Comparison of ENCODE assay signal across 8 cellular contexts in the genomic region with DNA sequence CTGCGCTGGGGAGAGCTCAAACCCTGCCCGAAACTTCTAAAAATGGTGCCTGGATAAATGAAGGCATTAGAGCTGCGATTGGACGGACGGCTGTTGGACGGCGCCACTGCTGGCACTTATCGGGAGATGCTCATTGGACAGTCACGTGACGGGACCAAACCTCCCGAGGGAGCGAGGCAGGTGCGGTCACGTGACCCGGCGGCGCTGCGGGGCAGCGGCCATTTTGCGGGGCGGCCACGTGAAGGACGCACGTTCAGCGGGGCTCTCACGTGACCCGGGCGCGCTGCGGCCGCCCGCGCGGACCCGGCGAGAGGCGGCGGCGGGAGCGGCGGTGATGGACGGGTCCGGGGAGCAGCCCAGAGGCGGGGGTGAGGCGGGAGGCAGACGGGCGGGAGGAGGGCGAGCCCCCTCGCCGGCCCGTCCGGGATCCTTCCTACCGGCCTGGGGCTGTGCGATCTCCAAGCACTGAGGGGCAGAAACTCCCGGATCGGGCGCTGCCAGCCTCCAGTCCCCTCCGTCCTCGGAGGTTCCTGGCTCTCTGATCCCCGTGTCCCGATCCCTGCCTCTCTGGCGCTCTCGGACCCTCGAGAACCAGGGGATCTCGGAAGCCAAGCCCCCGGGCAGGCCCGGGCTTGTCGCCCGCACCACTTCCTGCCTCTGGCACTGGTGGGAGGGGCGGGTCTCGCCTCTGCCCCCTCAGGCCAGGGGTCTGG. TPM values are rescaled to one million over a fixed set of nuclear protein-coding genes. Genes with fewer than 3 reads are reported as not detected.
A peak's percentile ranks its signal among the peaks of the same experiment; 100 is the strongest.
DNase-seq lines count a peak whose midpoint lies in the region; ATAC-seq, FAIRE-seq and TF ChIP-seq lines count a peak whose summit lies in the region.

A gene (plus strand): TSS at position 281 of the 713 bp plus-strand sequence. CDS start 54 bp downstream, at position 335.

- TF ChIP-seq POLR2A in endothelial cell of umbilical vein (IDR thresholded peaks at IDR 0.05; ENCODE audit: low read depth, low read length): peak; percentile 97

- H3K27ac ChIP-seq in OCI-LY7 (ENCODE audit: low read depth, low read length, poor library complexity, severe bottlenecking): peak within 1 kb of the TSS; percentile 51
- H3K27ac ChIP-seq in endothelial cell of umbilical vein (ENCODE audit: insufficient read depth, low read depth, low read length): peak within 1 kb of the TSS; percentile 84

- H3K27me3 ChIP-seq in endothelial cell of umbilical vein (ENCODE audit: control insufficient read depth in 2 of 2, insufficient read depth in 2 of 2, low read length in 2 of 2): no peaks in the 10 kb centered on the region

- peak within 1 kb of the TSS; percentile 100 for H3K4me2 ChIP-seq in OCI-LY7 (ENCODE audit: low read length)
- peak within 1 kb of the TSS; percentile 82 for H3K4me2 ChIP-seq in endothelial cell of umbilical vein (ENCODE audit: insufficient read depth, low read length)

- H3K79me2 ChIP-seq in OCI-LY7 (ENCODE audit: insufficient read depth, low read depth, low read length) (peaks cover 12% of the 10 kb centered on the region; the same call in 1 of the 2 replicates), endothelial cell of umbilical vein (ENCODE audit: control insufficient read depth, insufficient read depth, low read length) (peaks cover 24% of the 10 kb centered on the region)

- DNase-seq in D721Med (ENCODE audit: insufficient read length, low spot score): peak; percentile 96
- DNase-seq in HuH-7 (ENCODE audit: low spot score): peak; percentile 98
- DNase-seq in OCI-LY7 (ENCODE audit: low spot score): peak; percentile 99
- DNase-seq in activated T-cell treated with anti-CD3 and anti-CD28 coated beads for 1 hour (ENCODE audit: low read depth): peak; percentile 76
- DNase-seq in endothelial cell of umbilical vein (ENCODE audit: low read depth, low spot score): peak; percentile 98
- DNase-seq in middle frontal gyrus (ENCODE audit: extremely low spot score, low spot score): peak; percentile 92
- DNase-seq in stimulated activated CD8-positive, alpha-beta memory T cell treated with anti-CD3 and anti-CD28 coated beads, Interleukin-2, amount 100 ng/mL, for 1 hour (ENCODE audit: low read depth in 2 of 2): peak; percentile 66 to 76

- intact Hi-C loops in OCI-LY7 (cut with micrococcal nuclease; ENCODE audit: unreplicated experiment) (no loop called here), endothelial cell of umbilical vein (cut with micrococcal nuclease) (loop anchor here (1.0 to 2.0 kb wide), 2 partner anchors 11 to 54 kb away; a partner anchor contains a TSS)

- peak within 1 kb of the TSS; percentile 94 for H3K9ac ChIP-seq in endothelial cell of umbilical vein (replicated peaks; ENCODE audit: extremely low read depth, insufficient read depth, low read length)

- ATAC-seq in GM21447 (IDR thresholded peaks at IDR 0.05; ENCODE audit: unreplicated experiment): peak; percentile 59

- POLR2A ChIA-PET in OCI-LY7 (lab: Charles Lee): interaction anchor here (0.6 to 1.5 kb wide), 8 partner anchors 11 to 292 kb away, joined by 3 to 9 read pairs (median 4); a partner anchor contains a TSS
- POLR2A ChIA-PET in endothelial cell of umbilical vein (lab: Charles Lee): interaction anchor here (1.0 to 1.2 kb wide), 3 partner anchors 9 to 83 kb away, joined by 4 read pairs; a partner anchor contains a TSS

- FAIRE-seq in D721Med (lab: Jason Lieb, UNC) (no peak), endothelial cell of umbilical vein (lab: Jason Lieb, UNC) (peak; percentile 86)

- H3K9me1 ChIP-seq in endothelial cell of umbilical vein (replicated peaks; ENCODE audit: control insufficient read depth, extremely low read depth, insufficient read depth, low read length): no peaks in the 10 kb centered on the region

- H3K36me3 ChIP-seq in OCI-LY7 (ENCODE audit: insufficient read depth, low read length): peaks cover 16% of the 10 kb centered on the region; the same call in 1 of the 2 replicates
- H3K36me3 ChIP-seq in endothelial cell of umbilical vein (ENCODE audit: control insufficient read depth in 2 of 2, extremely low read depth in 1 of 2, insufficient read depth in 2 of 2, low read length in 2 of 2): peaks cover 0 to 3% of the 10 kb centered on the region in 2 experiments

- H3K4me1 ChIP-seq in OCI-LY7 (ENCODE audit: insufficient read depth, low read length, poor library complexity, severe bottlenecking) (peaks cover 18% of the 10 kb centered on the region), endothelial cell of umbilical vein (ENCODE audit: control insufficient read depth, extremely low read depth, insufficient read depth, low read length) (peaks cover 18% of the 10 kb centered on the region)

- no TSS peak for BruUV-seq in OCI-LY7 (replicated peaks; lab: Mats Ljungman, UMichigan)
- TSS peak; percentile 71 for BruUV-seq in endothelial cell of umbilical vein (replicated peaks; lab: Mats Ljungman, UMichigan)

- H4K20me1 ChIP-seq in OCI-LY7 (ENCODE audit: insufficient read depth, low read length) (no peaks in the 10 kb centered on the region), endothelial cell of umbilical vein (replicated peaks; ENCODE audit: control insufficient read depth, extremely low read depth, insufficient read depth, low read length) (no peaks in the 10 kb centered on the region)

- CTCF ChIA-PET in OCI-LY7 (lab: Charles Lee; ENCODE audit: unreplicated experiment) (interaction anchor here (0.6 kb wide), 1 partner anchor 118 kb away, joined by 3 read pairs; no protein-coding TSS in a partner anchor), endothelial cell of umbilical vein (lab: Charles Lee) (interaction anchor here (0.6 to 3.5 kb wide), 3 partner anchors 9 to 112 kb away, joined by 3 to 21 read pairs (median 5); no protein-coding TSS in a partner anchor)

- H3K9me3 ChIP-seq in OCI-LY7 (ENCODE audit: low read length): no peaks in the 10 kb centered on the region
- H3K9me3 ChIP-seq in endothelial cell of umbilical vein (replicated peaks; ENCODE audit: control insufficient read depth, insufficient read depth, low read length): no peaks in the 10 kb centered on the region

- TF ChIP-seq CTCF in D721Med (IDR thresholded peaks at IDR 0.05; ENCODE audit: insufficient read depth, missing control alignments) (peak; percentile 6), OCI-LY7 (conservative IDR thresholded peaks at IDR 0.05; ENCODE audit: low read length) (no peak; the same call in 1 of the 2 replicates), endothelial cell of umbilical vein (IDR thresholded peaks at IDR 0.05; ENCODE audit: extremely low read depth in 1 of 2, insufficient read depth in 1 of 2, low read depth in 1 of 2, low read length in 2 of 2) (no peak)

- no peaks in the 10 kb centered on the region for H3K9me2 ChIP-seq in OCI-LY7 (ENCODE audit: insufficient read depth, low read length)

- H3K4me3 ChIP-seq in OCI-LY7 (ENCODE audit: low read depth, low read length, poor library complexity, severe bottlenecking) (peak within 1 kb of the TSS; percentile 87), endothelial cell of umbilical vein (replicated peaks in 1 of 3; ENCODE audit: insufficient read depth in 1 of 3, low read depth in 1 of 3, low read length in 3 of 3) (peak within 1 kb of the TSS; percentile 53 to 99 (median 66))

- dilution Hi-C loops in endothelial cell of umbilical vein (cut with MboI; ENCODE audit: extremely low pct_ligation_motif_present, low sequenced_read_pairs): no loop called here

- H2AFZ ChIP-seq in OCI-LY7 (ENCODE audit: low read length) (peak within 1 kb of the TSS; percentile 83), endothelial cell of umbilical vein (ENCODE audit: low read depth, low read length) (peak within 1 kb of the TSS; percentile 86)

TF ChIP-seq in endothelial cell of umbilical vein, 7 proteins besides CTCF, POLR2A, EP300 and RAD21:
- TF ChIP-seq POLR2AphosphoS5 (IDR thresholded peaks at IDR 0.05; ENCODE audit: insufficient read depth, low read depth, low read length) (peak; percentile 96), GATA2 (IDR thresholded peaks at IDR 0.05; ENCODE audit: insufficient read depth, insufficient read length, low read depth, low read length) (no peak), JUN (IDR thresholded peaks at IDR 0.05; ENCODE audit: borderline replicate concordance, insufficient read depth, insufficient read length, low read depth) (no peak), FOS (IDR thresholded peaks at IDR 0.05; ENCODE audit: borderline replicate concordance, insufficient read depth, low read length) (no peak), MYC (IDR thresholded peaks at IDR 0.05; ENCODE audit: low read depth, low read length) (no peak), EZH2 (IDR thresholded peaks at IDR 0.05; ENCODE audit: borderline replicate concordance, low read depth, low read length, severe bottlenecking) (no peak)
- TF ChIP-seq, protein P1, sequence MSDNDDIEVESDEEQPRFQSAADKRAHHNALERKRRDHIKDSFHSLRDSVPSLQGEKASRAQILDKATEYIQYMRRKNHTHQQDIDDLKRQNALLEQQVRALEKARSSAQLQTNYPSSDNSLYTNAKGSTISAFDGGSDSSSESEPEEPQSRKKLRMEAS (IDR thresholded peaks at IDR 0.05; ENCODE audit: insufficient read depth, insufficient read length): peak; percentile 100
TF ChIP-seq in endothelial cell of umbilical vein: peak in this region for 2.

RNA-seq across cellular contexts. Expression of the gene that starts here (rescaled TPM):
- 94.9 and 95.2 TPM in 2 replicates for total RNA-seq in OCI-LY7 (2014; rRNA removed; shearing (Covaris generic))
- 83.9 and 93.7 TPM in 2 replicates for total RNA-seq in OCI-LY7 (2022)
- 267 and 295 TPM in 2 replicates for total RNA-seq in endothelial cell of umbilical vein
- polyA plus RNA-seq in endothelial cell of umbilical vein: 283 and 359 TPM in 2 replicates
- 221 and 270 TPM in 2 replicates for polyA plus RNA-seq in endothelial cell of umbilical vein (2011; cell fraction: cytosol; rRNA removed)
- 241 and 245 TPM in 2 replicates for polyA plus RNA-seq in endothelial cell of umbilical vein (2011; cell fraction: nucleus; rRNA removed)
- 414 and 430 TPM in 2 replicates for polyA plus RNA-seq in endothelial cell of umbilical vein (2012)
- 121 and 127 TPM in 2 replicates for polyA minus RNA-seq in endothelial cell of umbilical vein
- polyA minus RNA-seq in endothelial cell of umbilical vein (2011; cell fraction: cytosol; rRNA and poly(A)+ RNA removed): 38.0 TPM
- polyA minus RNA-seq in endothelial cell of umbilical vein (2011; cell fraction: nucleus; rRNA and poly(A)+ RNA removed): 77.4 and 104 TPM in 2 replicates

Comparison
In these comparisons a context has a peak if more than half of its experiments do, and no peak if none do; other contexts are left out.
1. Peak in every context shown above with its lines: DNase-seq, ATAC-seq, H3K4me3 ChIP-seq and H3K27ac ChIP-seq.